In genomic region chr3:105868745-105869530, GRCh38 we compare ENCODE assay signal across 1 cellular context.
A peak's percentile ranks its signal among the peaks of the same experiment; 100 is the strongest.
TF ChIP-seq lines count a peak whose summit lies in the region.

CBLB (minus strand) TSS chr3:105869012; CDS start chr3:105867577, 1,435 bp downstream.

TF ChIP-seq in HepG2, 621 proteins besides CTCF, POLR2A, EP300 and RAD21 (continued from another document and continues in another):
- TF ChIP-seq ZNF362 (CRISPR knock-in tag; IDR thresholded peaks at IDR 0.05; ENCODE audit: borderline replicate concordance) (no peak), IRF9 (CRISPR knock-in tag; IDR thresholded peaks at IDR 0.05; ENCODE audit: borderline replicate concordance) (0 out of 2 replicates have a peak, but pooled peaks have one; percentile 27), SRSF9 (IDR thresholded peaks at IDR 0.05; ENCODE audit: borderline replicate concordance, insufficient read depth, low read depth, low read length, poor library complexity, severe bottlenecking) (no peak), ZIK1 (CRISPR knock-in tag; IDR thresholded peaks at IDR 0.05; ENCODE audit: borderline replicate concordance, low read depth) (no peak), HNF1A (IDR thresholded peaks at IDR 0.05; ENCODE audit: low read depth) (no peak), HNF1A (CRISPR knock-in tag; IDR thresholded peaks at IDR 0.05; ENCODE audit: borderline replicate concordance) (peak; percentile 43; the same call in 1 of the 2 replicates), ZNF292 (CRISPR knock-in tag; IDR thresholded peaks at IDR 0.05; ENCODE audit: borderline replicate concordance, low read depth) (peak; percentile 75), HDAC1 (CRISPR knock-in tag; IDR thresholded peaks at IDR 0.05) (peak; percentile 65; the same call in 1 of the 2 replicates), ZNF331 (CRISPR knock-in tag; IDR thresholded peaks at IDR 0.05) (0 out of 2 replicates have a peak, but pooled peaks have one; percentile 6), CREB1 (IDR thresholded peaks at IDR 0.05) (peak; percentile 50; the same call in 1 of the 2 replicates), CREB1 (CRISPR knock-in tag; IDR thresholded peaks at IDR 0.05) (peak; percentile 73), KLF6 (CRISPR knock-in tag; IDR thresholded peaks at IDR 0.05) (0 out of 2 replicates have a peak, but pooled peaks have one; percentile 11), ZNF713 (CRISPR knock-in tag; IDR thresholded peaks at IDR 0.05) (0 out of 2 replicates have a peak, but pooled peaks have one; percentile 4), STAT5B (CRISPR knock-in tag; IDR thresholded peaks at IDR 0.05) (no peak; the same call in 1 of the 2 replicates), MIER3 (CRISPR knock-in tag; IDR thresholded peaks at IDR 0.05; ENCODE audit: borderline replicate concordance) (0 out of 2 replicates have a peak, but pooled peaks have one; percentile 21), ZNF841 (CRISPR knock-in tag; IDR thresholded peaks at IDR 0.05; ENCODE audit: borderline replicate concordance) (no peak), PRDM4 (CRISPR knock-in tag; IDR thresholded peaks at IDR 0.05; ENCODE audit: borderline replicate concordance) (no peak), ZNF619 (CRISPR knock-in tag; IDR thresholded peaks at IDR 0.05) (no peak), HNRNPL (IDR thresholded peaks at IDR 0.05; ENCODE audit: low read depth, low read length) (no peak), CBX2 (IDR thresholded peaks at IDR 0.05; ENCODE audit: low read depth, low read length) (no peak), CBX2 (CRISPR knock-in tag; IDR thresholded peaks at IDR 0.05; ENCODE audit: low read depth) (no peak; the same call in 1 of the 2 replicates), TRAFD1 (CRISPR knock-in tag; IDR thresholded peaks at IDR 0.05; ENCODE audit: borderline replicate concordance) (no peak), ZNF281 (CRISPR knock-in tag; IDR thresholded peaks at IDR 0.05; ENCODE audit: borderline replicate concordance) (no peak), ZNF142 (CRISPR knock-in tag; IDR thresholded peaks at IDR 0.05) (peak; percentile 98), SOX13 (IDR thresholded peaks at IDR 0.05) (no peak), SOX13 (CRISPR knock-in tag; conservative IDR thresholded peaks at IDR 0.05 in 1 of 2, IDR thresholded peaks at IDR 0.05 in 1 of 2) (peak in 1 of 2 experiments; percentile 41; a peak in 2 of 4 replicates), PLRG1 (conservative IDR thresholded peaks at IDR 0.05) (no peak), RNF219 (CRISPR knock-in tag; IDR thresholded peaks at IDR 0.05) (no peak), TFDP1 (CRISPR knock-in tag; IDR thresholded peaks at IDR 0.05; ENCODE audit: borderline replicate concordance) (peak; percentile 9; the same call in 1 of the 2 replicates), ETV5 (CRISPR knock-in tag; IDR thresholded peaks at IDR 0.05; ENCODE audit: borderline replicate concordance) (no peak; the same call in 1 of the 2 replicates)
